Comparison of ENCODE assay signal across 20 cellular contexts in the genomic region with DNA sequence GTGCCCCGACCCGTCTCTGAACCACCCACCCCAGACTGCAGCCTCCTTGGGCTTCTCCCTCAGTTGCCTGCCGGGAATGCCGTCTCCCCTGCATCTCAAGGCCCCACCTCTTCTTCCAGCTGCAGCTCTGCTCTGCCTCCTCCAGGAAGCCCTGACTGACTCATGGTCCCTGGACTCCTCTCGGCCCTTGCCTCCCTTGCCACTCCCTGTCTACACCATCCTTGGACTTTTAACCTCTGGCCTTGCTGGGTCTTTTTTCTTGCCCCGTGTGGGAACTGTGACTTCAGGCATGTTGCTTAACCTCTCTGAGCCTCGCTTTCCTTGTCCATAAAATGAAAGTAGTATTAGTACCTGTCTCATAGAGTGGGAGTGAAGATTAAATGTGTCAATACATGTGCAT. TPM values are rescaled to one million over a fixed set of nuclear protein-coding genes. Genes with fewer than 3 reads are reported as not detected.
"Had no signal": no experiment of that assay in that cellular context is flagged by ENCODE, and none has a peak within 500 bp of the region (broad histone marks: within the 10 kb centered on the region; RNA-seq: fewer than 3 reads in every experiment).

No MANE protein-coding gene starts in this region.

- H3K4me3 Mint-ChIP-seq: activated CD4-positive, alpha-beta memory T cell treated with anti-CD3 and anti-CD28 coated beads, Interleukin-2, amount 10 ng/mL, durations not matched to agents 7 days and 5 days; activated CD8-positive, alpha-beta memory T cell treated with anti-CD3 and anti-CD28 coated beads, Interleukin-2, amount 10 ng/mL, durations not matched to agents 7 days and 5 days; activated naive CD8-positive, alpha-beta T cell treated with anti-CD3 and anti-CD28 coated beads, Interleukin-2, amount 10 ng/mL, durations not matched to agents 7 days and 5 days; effector memory CD8-positive, alpha-beta T cell; nephron; stimulated activated effector memory CD8-positive, alpha-beta T cell treated with anti-CD3 and anti-CD28 coated beads, Interleukin-12 subunit alpha, Interleukin-12 subunit beta, amount 100 ng/mL, for 72 hours had no signal

- DNase-seq: activated CD4-positive, alpha-beta memory T cell treated with anti-CD3 and anti-CD28 coated beads, Interleukin-2, amount 10 ng/mL, durations not matched to agents 7 days and 5 days; activated naive CD8-positive, alpha-beta T cell treated with anti-CD3 and anti-CD28 coated beads, Interleukin-2, amount 10 ng/mL, durations not matched to agents 7 days and 5 days; amygdala; foreskin fibroblast; lower lobe of right lung; right cardiac atrium; stomach; upper lobe of left lung had no signal

- FAIRE-seq: islet of Langerhans had no signal

- H3K9me3 Mint-ChIP-seq: activated CD4-positive, alpha-beta memory T cell treated with anti-CD3 and anti-CD28 coated beads, Interleukin-2, amount 10 ng/mL, durations not matched to agents 7 days and 5 days; activated naive CD8-positive, alpha-beta T cell treated with anti-CD3 and anti-CD28 coated beads, Interleukin-2, amount 10 ng/mL, durations not matched to agents 7 days and 5 days; activated T-helper 2 cell treated with anti-CD3 and anti-CD28 coated beads, Interferon-gamma antibody, Interleukin-2, Interleukin-4, amounts not matched to agents 10 μg/mL and 5 μg/mL and 100 μg/mL, durations not matched to agents 14 hours and 24 hours and 36 hours; effector memory CD8-positive, alpha-beta T cell; nephron; stimulated activated effector memory CD8-positive, alpha-beta T cell treated with anti-CD3 and anti-CD28 coated beads, Interleukin-12 subunit alpha, Interleukin-12 subunit beta, amount 100 ng/mL, for 72 hours had no signal

- H3K27ac Mint-ChIP-seq: activated CD4-positive, alpha-beta memory T cell treated with anti-CD3 and anti-CD28 coated beads, Interleukin-2, amount 10 ng/mL, durations not matched to agents 7 days and 5 days; activated CD8-positive, alpha-beta memory T cell treated with anti-CD3 and anti-CD28 coated beads, Interleukin-2, amount 10 ng/mL, durations not matched to agents 7 days and 5 days; activated naive CD8-positive, alpha-beta T cell treated with anti-CD3 and anti-CD28 coated beads, Interleukin-2, amount 10 ng/mL, durations not matched to agents 7 days and 5 days; activated T-helper 2 cell treated with anti-CD3 and anti-CD28 coated beads, Interferon-gamma antibody, Interleukin-2, Interleukin-4, amounts not matched to agents 10 μg/mL and 5 μg/mL and 100 μg/mL, durations not matched to agents 14 hours and 24 hours and 36 hours; nephron; stimulated activated effector memory CD8-positive, alpha-beta T cell treated with anti-CD3 and anti-CD28 coated beads, Interleukin-12 subunit alpha, Interleukin-12 subunit beta, amount 100 ng/mL, for 72 hours had no signal

- H3K4me3 ChIP-seq: cardiac muscle cell, lower lobe of right lung, smooth muscle cell, stomach, upper lobe of left lung had no signal

- H3K36me3 Mint-ChIP-seq: activated CD8-positive, alpha-beta memory T cell treated with anti-CD3 and anti-CD28 coated beads, Interleukin-2, amount 10 ng/mL, durations not matched to agents 7 days and 5 days; stimulated activated effector memory CD8-positive, alpha-beta T cell treated with anti-CD3 and anti-CD28 coated beads, Interleukin-12 subunit alpha, Interleukin-12 subunit beta, amount 100 ng/mL, for 72 hours had no signal

- H3K27me3 ChIP-seq: cardiac muscle cell, upper lobe of left lung had no signal

- ATAC-seq: lower lobe of right lung; stimulated activated effector memory CD8-positive, alpha-beta T cell treated with anti-CD3 and anti-CD28 coated beads, Interleukin-12 subunit alpha, Interleukin-12 subunit beta, amount 100 ng/mL, for 72 hours had no signal

- H3K36me3 ChIP-seq: cardiac muscle cell, lower lobe of right lung, stomach, upper lobe of left lung had no signal

- H3K9me3 ChIP-seq: lower lobe of right lung, stomach had no signal

- H3K4me2 ChIP-seq: smooth muscle cell had no signal

- H3K27ac ChIP-seq: cardiac muscle cell, epithelial cell of prostate, lower lobe of right lung, stomach, upper lobe of left lung had no signal

RNA-seq across cellular contexts. Expression of gene C10orf105, which starts 56.3 kb away (rescaled TPM):
- total RNA-seq: chondrocyte, dermis microvascular lymphatic vessel endothelial cell, glomerular endothelial cell, stomach had no signal
- polyA plus RNA-seq: cardiac muscle cell, smooth muscle cell had no signal
